Comparison of ENCODE assay signal across 25 cellular contexts in genomic region chr1:77467196-77467595, GRCh38.
"Had no signal": no experiment of that assay in that cellular context is flagged by ENCODE, and none has a peak within 500 bp of the region (broad histone marks: within the 10 kb centered on the region; RNA-seq: fewer than 3 reads in every experiment).

No MANE protein-coding gene starts in this region.

- H3K79me2 ChIP-seq: hepatocyte had no signal

- H3K4me1 ChIP-seq: uterus had no signal

- H3K4me2 ChIP-seq: hepatocyte had no signal

- H3K27me3 ChIP-seq: brain microvascular endothelial cell, hepatocyte, sigmoid colon, uterus had no signal

- DNase-seq: activated CD4-positive, alpha-beta memory T cell treated with anti-CD3 and anti-CD28 coated beads, Interleukin-2, amount 10 ng/mL, durations not matched to agents 7 days and 5 days; activated CD4-positive, alpha-beta T cell treated with anti-CD3 and anti-CD28 coated beads for 48 hours; activated CD8-positive, alpha-beta memory T cell treated with anti-CD3 and anti-CD28 coated beads, Interleukin-2, amount 50 U/mL, for 48 hours; activated gamma-delta T cell; activated naive CD4-positive, alpha-beta T cell treated with anti-CD3 and anti-CD28 coated beads, Interleukin-2, amount 10 ng/mL, durations not matched to agents 7 days and 5 days; activated naive CD8-positive, alpha-beta T cell treated with anti-CD3 and anti-CD28 coated beads, Interleukin-2, amount 10 ng/mL, durations not matched to agents 7 days and 5 days; activated T-cell treated with anti-CD3 and anti-CD28 coated beads, Interleukin-2, amount 50 U/mL, for 24 hours; brain microvascular endothelial cell; dermis blood vessel endothelial cell; effector CD8-positive, alpha-beta T cell; glutamatergic neuron; mesendoderm; retina; sigmoid colon; stimulated activated CD4-positive, alpha-beta T cell treated with anti-CD3 and anti-CD28 coated beads, Interleukin-15, amount 100 ng/mL, for 24 hours; stimulated activated CD4-positive, alpha-beta T cell treated with anti-CD3 and anti-CD28 coated beads, Interleukin-2, amount 100 ng/mL, for 24 hours; stimulated activated naive CD4-positive, alpha-beta T cell; SW 1271; T-helper 17 cell; T1000; uterus; WERI-Rb-1 had no signal

- H2AFZ ChIP-seq: hepatocyte had no signal

- H3K9me3 ChIP-seq: sigmoid colon, thoracic aorta, uterus had no signal

- H3K36me3 ChIP-seq: brain microvascular endothelial cell, sigmoid colon, thoracic aorta, uterus, WERI-Rb-1 had no signal

- H3K4me3 ChIP-seq: hepatocyte, sigmoid colon, SK-N-MC, thoracic aorta, uterus had no signal

- H3K27ac ChIP-seq: brain microvascular endothelial cell, SK-N-MC, uterus, WERI-Rb-1 had no signal
